ENCODE assay signal across 9 cellular contexts in the genomic region with DNA sequence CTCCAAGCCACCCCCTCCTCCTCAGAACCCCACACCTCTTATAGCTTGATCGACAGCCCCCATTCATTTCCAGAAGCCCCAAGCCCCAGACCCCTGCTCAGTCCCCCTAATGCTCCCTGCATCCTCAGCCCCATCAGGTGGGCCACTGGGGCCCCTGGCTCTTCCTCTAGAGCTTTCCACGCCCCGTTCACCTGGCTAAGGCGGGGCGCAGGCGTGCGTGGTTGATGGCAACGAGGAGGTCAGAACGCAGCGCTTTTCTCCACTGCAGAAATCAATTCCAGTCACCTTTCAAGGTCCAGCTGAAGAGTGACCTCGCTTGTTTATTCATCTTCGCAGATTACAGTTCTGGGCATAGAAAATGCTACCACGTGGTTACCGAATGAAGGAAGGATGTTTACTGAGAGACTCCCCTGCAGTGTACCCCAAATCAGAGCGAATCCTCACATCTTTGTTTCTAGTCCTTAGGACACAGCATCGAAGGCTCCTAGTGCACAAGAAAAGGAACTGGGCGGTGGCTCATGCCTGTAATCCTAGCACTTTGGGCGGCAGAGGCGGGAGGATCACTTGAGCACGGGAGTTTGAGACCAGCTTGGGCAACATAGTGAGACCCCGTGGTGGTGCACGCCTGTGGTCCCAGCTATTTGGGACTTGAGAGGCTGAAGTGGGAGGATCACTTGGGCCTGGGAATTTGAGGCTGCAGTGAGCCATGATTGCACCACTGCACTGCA. TPM values are rescaled to one million over a fixed set of nuclear protein-coding genes. Genes with fewer than 3 reads are reported as not detected.
A peak's percentile ranks its signal among the peaks of the same experiment; 100 is the strongest.
DNase-seq lines count a peak whose midpoint lies in the region; ATAC-seq and TF ChIP-seq lines count a peak whose summit lies in the region.
"Had no signal": no experiment of that assay in that cellular context is flagged by ENCODE, and none has a peak within 500 bp of the region (broad histone marks: within the 10 kb centered on the region; RNA-seq: fewer than 3 reads in every experiment).

No MANE protein-coding gene starts in this region.

- no peak overlapping the region for H3K9ac ChIP-seq in mammary epithelial cell (ENCODE audit: insufficient read depth, low read length)
- H3K9ac ChIP-seq: KMS-11 had no signal

- H3K9me3 ChIP-seq in CD4-positive, CD25-positive, alpha-beta regulatory T cell (ENCODE audit: control insufficient read depth in 2 of 2, low read length in 2 of 2): no peaks in the 10 kb centered on the region
- H3K9me3 ChIP-seq in mammary epithelial cell (replicated peaks; ENCODE audit: insufficient read depth, low read length): no peaks in the 10 kb centered on the region

- H3K79me2 ChIP-seq in mammary epithelial cell (ENCODE audit: insufficient read depth, low read length): no peaks in the 10 kb centered on the region

- CTCF ChIA-PET in mammary epithelial cell (lab: Charles Lee; ENCODE audit: low non-redundant PET): no interaction called here

- no peaks in the 10 kb centered on the region for H4K20me1 ChIP-seq in mammary epithelial cell (ENCODE audit: insufficient read depth, low read length)

- H2AFZ ChIP-seq in mammary epithelial cell (ENCODE audit: low read depth, low read length): peak overlapping the region; percentile 92

- no peaks in the 10 kb centered on the region for H3K27me3 ChIP-seq in CD4-positive, CD25-positive, alpha-beta regulatory T cell (ENCODE audit: control insufficient read depth, insufficient read depth, low read length)
- no peaks in the 10 kb centered on the region for H3K27me3 ChIP-seq in mammary epithelial cell (ENCODE audit: insufficient read depth, low read length)

- H3K4me3 Mint-ChIP-seq in CD4-positive, CD25-positive, alpha-beta regulatory T cell: peak overlapping the region; percentile 87 to 96 (median 94)
- peak overlapping the region; percentile 90 for H3K4me3 Mint-ChIP-seq in neural crest cell

- H3K4me3 ChIP-seq in CD4-positive, CD25-positive, alpha-beta regulatory T cell (ENCODE audit: low read depth, low read length): no peak overlapping the region
- H3K4me3 ChIP-seq in LNCaP clone FGC (ENCODE audit: low read depth, low read length) (peak overlapping the region; percentile 49), mammary epithelial cell (replicated peaks in 1 of 3; ENCODE audit: insufficient read depth in 1 of 3, low read depth in 2 of 3, low read length in 3 of 3) (peak overlapping the region in 1 of 3 experiments; percentile 52)

- TF ChIP-seq CTCF in LNCaP clone FGC (IDR thresholded peaks at IDR 0.05; ENCODE audit: control insufficient read depth, extremely low read depth, insufficient read depth) (no peak), mammary epithelial cell (conservative IDR thresholded peaks at IDR 0.05 in 1 of 2, IDR thresholded peaks at IDR 0.05 in 1 of 2; ENCODE audit: extremely low read depth in 1 of 2, insufficient read depth in 1 of 2, low read depth in 1 of 2, low read length in 2 of 2) (no peak), neural crest cell (conservative IDR thresholded peaks at IDR 0.05) (no peak)

- WGBS in mammary epithelial cell (ENCODE audit: low coverage, missing lambda C conversion rate): 55% methylated on average over 21 of the region's 22 CpGs

- H3K27ac Mint-ChIP-seq in CD4-positive, CD25-positive, alpha-beta regulatory T cell: peak overlapping the region; percentile 93 to 97 (median 95)
- H3K27ac Mint-ChIP-seq in neural crest cell (ENCODE audit: unreplicated experiment): peak overlapping the region; percentile 39

- H3K9me3 Mint-ChIP-seq in CD4-positive, CD25-positive, alpha-beta regulatory T cell: peaks cover 0 to 2% (median 0%) of the 10 kb centered on the region in 7 donors
- no peaks in the 10 kb centered on the region for H3K9me3 Mint-ChIP-seq in neural crest cell

- no peak for DNase-seq in CD4-positive, CD25-positive, alpha-beta regulatory T cell
- DNase-seq in LNCaP clone FGC (ENCODE audit: low read depth) (no peak), mammary epithelial cell (no peak), neural crest cell (ENCODE audit: low read depth, low spot score) (no peak), DMS 273 (lab: John Stamatoyannopoulos, UW; ENCODE audit: unreplicated experiment) (no peak), cerebellar cortex (ENCODE audit: low spot score) (no peak)

- H3K27me3 Mint-ChIP-seq in CD4-positive, CD25-positive, alpha-beta regulatory T cell: no peaks in the 10 kb centered on the region
- peaks cover 6% of the 10 kb centered on the region for H3K27me3 Mint-ChIP-seq in neural crest cell (ENCODE audit: low read depth)

- H3K4me1 ChIP-seq in CD4-positive, CD25-positive, alpha-beta regulatory T cell (ENCODE audit: control insufficient read depth, insufficient read depth, low read length, poor library complexity, severe bottlenecking): peaks cover 48% of the 10 kb centered on the region
- H3K4me1 ChIP-seq in mammary epithelial cell (ENCODE audit: insufficient read depth, low read length): no peaks in the 10 kb centered on the region

- ATAC-seq in CD4-positive, CD25-positive, alpha-beta regulatory T cell (ENCODE audit: low read depth in 2 of 2): no peak
- ATAC-seq in HG03159 (IDR thresholded peaks at IDR 0.05; ENCODE audit: unreplicated experiment) (no peak), HG03280 (IDR thresholded peaks at IDR 0.05; ENCODE audit: unreplicated experiment) (no peak)

- dilution Hi-C loops in mammary epithelial cell (cut with HindIII; ENCODE audit: low sequenced_read_pairs): no loop called here

- peak overlapping the region; percentile 84 for H3K4me2 ChIP-seq in mammary epithelial cell (ENCODE audit: insufficient read depth, low read depth, low read length)
- H3K4me2 ChIP-seq: KMS-11 had no signal

- peaks cover 7 to 66% (median 28%) of the 10 kb centered on the region in 4 donors for H3K4me1 Mint-ChIP-seq in CD4-positive, CD25-positive, alpha-beta regulatory T cell
- peaks cover 24% of the 10 kb centered on the region for H3K4me1 Mint-ChIP-seq in neural crest cell

- peak overlapping the region; percentile 79 for H3K27ac ChIP-seq in CD4-positive, CD25-positive, alpha-beta regulatory T cell (ENCODE audit: insufficient read depth, low read length, poor library complexity, severe bottlenecking)
- H3K27ac ChIP-seq in mammary epithelial cell (ENCODE audit: insufficient read depth, low read depth, low read length): no peak overlapping the region
- H3K27ac ChIP-seq: KMS-11 had no signal

- in situ Hi-C loops in mammary epithelial cell (cut with MboI; ENCODE audit: low sequenced_read_pairs in 2 of 2): no loop called here

- H3K36me3 ChIP-seq in CD4-positive, CD25-positive, alpha-beta regulatory T cell (ENCODE audit: control insufficient read depth, insufficient read depth, low read length): peaks cover 12% of the 10 kb centered on the region
- peaks cover 3% of the 10 kb centered on the region for H3K36me3 ChIP-seq in mammary epithelial cell (ENCODE audit: insufficient read depth, low read length)

- intact Hi-C loops in mammary epithelial cell (cut with micrococcal nuclease): no loop called here

- no peaks in the 10 kb centered on the region for H3K36me3 Mint-ChIP-seq in CD4-positive, CD25-positive, alpha-beta regulatory T cell
- H3K36me3 Mint-ChIP-seq in neural crest cell (ENCODE audit: low read depth): no peaks in the 10 kb centered on the region

- BruUV-seq in mammary epithelial cell (replicated peaks; lab: Mats Ljungman, UMichigan): no TSS peak

RNA-seq across cellular contexts. Expression of a gene that starts 0.8 kb away (rescaled TPM):
- 85.3 TPM for total RNA-seq in CD4-positive, CD25-positive, alpha-beta regulatory T cell
- 1 to 10 TPM; 4.1 to 7.2 (median 5.9) TPM for polyA plus RNA-seq in CD4-positive, CD25-positive, alpha-beta regulatory T cell
- 1 to 10 TPM; 1.2 to 5.2 TPM for total RNA-seq in mammary epithelial cell
- 2.2 TPM for polyA plus RNA-seq in mammary epithelial cell
- polyA minus RNA-seq in mammary epithelial cell: 2.3 TPM
- 7.5 and 7.7 TPM in 2 replicates for total RNA-seq in neural crest cell

RNA-seq across cellular contexts. Expression of a gene that starts 8.7 kb away (rescaled TPM):
- 120 TPM for total RNA-seq in CD4-positive, CD25-positive, alpha-beta regulatory T cell
- 10 to 100 TPM; 29.9 to 48.5 (median 40.4) TPM for polyA plus RNA-seq in CD4-positive, CD25-positive, alpha-beta regulatory T cell
- 10 to 100 TPM; 20.2 to 27.9 TPM for total RNA-seq in mammary epithelial cell
- polyA plus RNA-seq in mammary epithelial cell: 18.6 TPM
- 9.4 TPM for polyA minus RNA-seq in mammary epithelial cell
- total RNA-seq in neural crest cell: 115 and 116 TPM in 2 replicates

RNA-seq across cellular contexts. Expression of a gene that starts 24.2 kb away (rescaled TPM):
- total RNA-seq in CD4-positive, CD25-positive, alpha-beta regulatory T cell: 155 TPM
- 10 to 100 TPM; 42.1 to 51.0 (median 45.7) TPM for polyA plus RNA-seq in CD4-positive, CD25-positive, alpha-beta regulatory T cell
- total RNA-seq in mammary epithelial cell: 10 to 100 TPM in 1 of 2 donors, 1 to 10 TPM in 1; 6.5 to 18.3 TPM
- 3.3 TPM for polyA plus RNA-seq in mammary epithelial cell
- 4.4 TPM for polyA minus RNA-seq in mammary epithelial cell
- 20.6 and 25.1 TPM in 2 replicates for total RNA-seq in neural crest cell

RNA-seq across cellular contexts. Expression of a gene that starts 44.2 kb away (rescaled TPM):
- 114 TPM for total RNA-seq in CD4-positive, CD25-positive, alpha-beta regulatory T cell
- polyA plus RNA-seq in CD4-positive, CD25-positive, alpha-beta regulatory T cell: 10 to 100 TPM; 24.1 to 31.9 (median 30.7) TPM
- total RNA-seq in mammary epithelial cell (10 to 100 TPM; 53.0 to 56.0 TPM), neural crest cell (75.1 and 81.0 TPM in 2 replicates)
- polyA plus RNA-seq in mammary epithelial cell: 23.2 TPM
- 74.4 TPM for polyA minus RNA-seq in mammary epithelial cell

RNA-seq across cellular contexts. Expression of a gene that starts 49.4 kb away (rescaled TPM):
- total RNA-seq in CD4-positive, CD25-positive, alpha-beta regulatory T cell: 84.4 TPM
- polyA plus RNA-seq in CD4-positive, CD25-positive, alpha-beta regulatory T cell: 100 to 1,000 TPM; 123 to 168 (median 142) TPM
- 10 to 100 TPM in 1 of 2 donors, 1 to 10 TPM in 1; 7.3 to 10.3 TPM for total RNA-seq in mammary epithelial cell
- 4.9 TPM for polyA plus RNA-seq in mammary epithelial cell
- polyA minus RNA-seq in mammary epithelial cell: 9.1 TPM
- total RNA-seq in neural crest cell: 16.2 and 18.2 TPM in 2 replicates
